ENCODE assay signal across 8 cellular contexts in genomic region chr2:222861411-222862067, GRCh38. TPM values are rescaled to one million over a fixed set of nuclear protein-coding genes. Genes with fewer than 3 reads are reported as not detected.
DNase-seq lines count a peak whose midpoint lies in the region; ATAC-seq and TF ChIP-seq lines count a peak whose summit lies in the region.

No MANE protein-coding gene starts in this region.

- no peaks in the 10 kb centered on the region for H3K36me3 ChIP-seq in liver (ENCODE audit: control insufficient read depth in 4 of 4, insufficient read depth in 3 of 4, low read depth in 1 of 4, low read length in 3 of 4)

- H3K4me3 ChIP-seq in cardiac fibroblast (replicated peaks in 1 of 2; ENCODE audit: low read depth in 2 of 2, low read length in 2 of 2) (peak overlapping the region; percentile 83 to 95), liver (ENCODE audit: low read depth in 1 of 3, low read length in 3 of 3) (peak overlapping the region; percentile 66 to 100 (median 83))

- 1% methylated on average over 42 of the region's 42 CpGs for WGBS in liver

- TF ChIP-seq RAD21 in liver (IDR thresholded peaks at IDR 0.05) = peak in 1 of 2 donors; percentile 3

- H3K9ac ChIP-seq in liver (ENCODE audit: low read depth in 1 of 2, low read length in 2 of 2) = peak overlapping the region; percentile 75 to 95

- no peaks in the 10 kb centered on the region for H3K27me3 ChIP-seq in liver (ENCODE audit: control insufficient read depth in 4 of 4, insufficient read depth in 4 of 4, low read length in 3 of 4)

- peaks cover 4 to 41% (median 33%) of the 10 kb centered on the region in 4 donors for H3K4me1 ChIP-seq in liver (ENCODE audit: control insufficient read depth in 4 of 4, insufficient read depth in 4 of 4, low read length in 3 of 4)

- H3K27ac ChIP-seq in 22Rv1 (peak overlapping the region; percentile 80), liver (ENCODE audit: low read depth in 1 of 2, low read length in 2 of 2) (peak overlapping the region; percentile 93 to 95)

- TF ChIP-seq CTCF in 22Rv1 (IDR thresholded peaks at IDR 0.05) (no peak; the same call in 1 of the 2 replicates), cardiac fibroblast (IDR thresholded peaks at IDR 0.05; ENCODE audit: low read depth, low read length) (no peak), liver (IDR thresholded peaks at IDR 0.05; ENCODE audit: low read depth, low read length, missing input control) (no peak)

- peak; percentile 57 for ATAC-seq in GM18907 (IDR thresholded peaks at IDR 0.05; ENCODE audit: unreplicated experiment)
- ATAC-seq in HG03378 (IDR thresholded peaks at IDR 0.05; ENCODE audit: unreplicated experiment) = peak; percentile 26

- peak; percentile 65 for DNase-seq in UCSD-AML1 (lab: John Stamatoyannopoulos, UW; ENCODE audit: unreplicated experiment)
- DNase-seq in cardiac fibroblast (ENCODE audit: low read depth in 2 of 2) = peak in 1 of 2 donors; percentile 39
- peak; percentile 4 to 28 (median 25) for DNase-seq in stimulated activated CD4-positive, alpha-beta T cell treated with anti-CD3 and anti-CD28 coated beads, TNF-alpha, amount 100 ng/mL, for 48 hours (ENCODE audit: low read depth in 3 of 3)
- DNase-seq in GOT3 (lab: John Stamatoyannopoulos, UW) = no peak

- H3K9me3 ChIP-seq in liver (ENCODE audit: control insufficient read depth in 4 of 4, low read length in 3 of 4) = no peaks in the 10 kb centered on the region

TF ChIP-seq in liver, 16 proteins besides CTCF, POLR2A, EP300 and RAD21:
- TF ChIP-seq JUND (IDR thresholded peaks at IDR 0.05) = no peak

RNA-seq across cellular contexts. Expression of gene ACSL3, which starts 0.7 kb away (rescaled TPM):
- 10 to 100 TPM; 61.1 to 66.6 TPM for total RNA-seq in liver
- polyA plus RNA-seq in liver = 10 to 100 TPM; 22.2 to 25.5 TPM
